13 cellular contexts compared by ENCODE assay signal in the genomic region with DNA sequence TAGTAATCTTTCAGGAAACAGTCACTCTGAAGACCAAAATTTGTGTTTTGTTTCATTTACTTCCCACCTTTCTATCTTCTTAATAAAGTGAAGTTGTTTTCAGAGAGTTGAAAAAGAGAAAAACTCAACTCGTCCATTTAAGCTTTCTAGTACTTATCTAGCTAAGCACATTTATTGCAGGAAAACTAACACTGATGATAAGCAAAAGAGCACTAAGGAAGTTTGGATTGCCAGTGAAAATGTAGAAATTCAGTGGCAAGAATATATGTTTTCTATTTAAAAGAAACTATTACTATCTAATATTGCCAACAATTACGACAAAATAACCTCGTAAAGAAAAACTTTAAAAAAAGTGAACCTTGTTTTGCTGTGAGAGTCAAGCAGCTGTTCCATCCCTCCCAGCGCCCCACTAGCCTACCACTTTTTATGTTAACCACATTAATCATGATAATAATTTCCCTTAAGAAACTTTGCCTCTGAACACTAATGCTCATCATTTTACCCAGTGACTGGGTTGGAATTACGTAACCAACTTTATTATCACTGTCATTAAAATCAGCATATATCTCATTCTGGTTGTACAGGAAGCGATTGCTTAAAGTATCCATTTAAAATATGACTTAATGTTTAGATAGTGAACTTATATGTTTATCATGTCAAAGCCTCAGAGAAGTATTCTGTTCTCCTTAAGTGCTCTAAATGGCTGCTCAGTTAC. TPM values are rescaled to one million over a fixed set of nuclear protein-coding genes. Genes with fewer than 3 reads are reported as not detected.
DNase-seq lines count a peak whose midpoint lies in the region; ATAC-seq and TF ChIP-seq lines count a peak whose summit lies in the region.
"Had no signal": no experiment of that assay in that cellular context is flagged by ENCODE, and none has a peak within 500 bp of the region (broad histone marks: within the 10 kb centered on the region; RNA-seq: fewer than 3 reads in every experiment).

No MANE protein-coding gene starts in this region.

- peak; percentile 4 for DNase-seq in activated CD4-positive, alpha-beta T cell treated with anti-CD3 and anti-CD28 coated beads, Interleukin-2, amount 50 U/mL, for 1 hour
- no peak for DNase-seq in activated CD4-positive, alpha-beta T cell treated with anti-CD3 and anti-CD28 coated beads for 48 hours
- peak; percentile 7 for DNase-seq in NOMO-1 treated with dmso at 0.1 percent for 144 hours (lab: John Stamatoyannopoulos, UW; ENCODE audit: unreplicated experiment)
- peak; percentile 27 for DNase-seq in central memory CD4-positive, alpha-beta T cell
- DNase-seq in psoas muscle, result no peak
- no peak for DNase-seq in inferior parietal cortex (ENCODE audit: extremely low spot score)
- DNase-seq in islet precursor cell, result no peak
- DNase-seq: NCI-H1092; NK-92 treated with Interleukin-12 subunit alpha and Interleukin-12 subunit beta, amount 100 ng/mL, for 24 hours; stimulated activated CD4-positive, alpha-beta T cell treated with anti-CD3 and anti-CD28 coated beads, Interleukin-1b, Interleukin-23, amount 100 ng/mL, for 48 hours; T-helper 9 cell had no signal

- H3K4me1 ChIP-seq in psoas muscle, result peaks cover 13% of the 10 kb centered on the region

- TF ChIP-seq CTCF in psoas muscle (IDR thresholded peaks at IDR 0.05), result no peak

- H3K27ac ChIP-seq in psoas muscle, result no peak overlapping the region

- intact Hi-C loops in psoas muscle (cut with DNase I), result no loop called here

- H3K4me3 ChIP-seq in psoas muscle, result peak overlapping the region; percentile 5

- WGBS in psoas muscle, 3 donors, result 70 to 80% (median 71%) methylated on average over 6 of the region's 6 CpGs

- ATAC-seq in psoas muscle, result no peak
- no peak for ATAC-seq in GM21526 (IDR thresholded peaks at IDR 0.05; ENCODE audit: low FRiP score, unreplicated experiment)
- ATAC-seq: HCT116 had no signal

- H3K27me3 ChIP-seq in psoas muscle (ENCODE audit: insufficient read depth in 3 of 3, low read length in 2 of 3), result no peaks in the 10 kb centered on the region

- no peaks in the 10 kb centered on the region for H3K36me3 ChIP-seq in psoas muscle (ENCODE audit: insufficient read depth in 1 of 2, low read depth in 1 of 2)

- no peaks in the 10 kb centered on the region for H3K9me3 ChIP-seq in psoas muscle

RNA-seq across cellular contexts. Expression of a gene that starts 24.8 kb away (rescaled TPM):
- total RNA-seq in psoas muscle, result 100 to 1,000 TPM in 2 of 4 donors, 10 to 100 TPM in 2; 41.1 to 104 (median 96.9) TPM
- polyA plus RNA-seq in psoas muscle, result 10 to 100 TPM; 19.2 to 24.6 (median 22.9) TPM

Comparison
In these comparisons a context has a peak if more than half of its experiments do, and no peak if none do; other contexts are left out.
1. DNase-seq: peak in activated CD4-positive, alpha-beta T cell treated with anti-CD3 and anti-CD28 coated beads, Interleukin-2, amount 50 U/mL, for 1 hour (single experiment), NOMO-1 treated with dmso at 0.1 percent for 144 hours (single experiment) and central memory CD4-positive, alpha-beta T cell (single experiment); none in activated CD4-positive, alpha-beta T cell treated with anti-CD3 and anti-CD28 coated beads for 48 hours (single experiment), psoas muscle (0 of 2), inferior parietal cortex (single experiment) and islet precursor cell (single experiment).